In the genomic region with DNA sequence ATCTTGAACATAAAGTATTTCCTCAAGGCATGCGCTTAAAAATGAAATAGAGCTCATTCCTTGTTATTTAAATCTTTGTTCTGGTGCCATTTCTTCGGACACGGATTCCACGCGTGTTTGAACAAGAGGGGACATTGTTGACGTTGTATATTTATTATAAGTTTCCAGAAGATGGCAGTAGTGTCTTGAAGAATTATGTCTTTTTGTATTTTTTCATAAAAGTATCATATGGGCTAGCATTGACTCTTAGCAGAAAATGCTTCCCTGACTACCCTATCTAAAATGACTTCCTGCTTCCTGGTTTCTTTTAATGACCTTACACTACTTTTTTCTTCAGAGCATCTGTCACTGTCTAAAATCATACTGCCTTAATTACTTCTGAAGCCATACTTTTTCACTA, we compare ENCODE assay signal across 1 cellular context.
TF ChIP-seq lines count a peak whose summit lies in the region.

No MANE protein-coding gene starts in this region.

TF ChIP-seq in GM23338, 12 proteins besides CTCF, POLR2A, EP300 and RAD21 (continued from another document):
- TF ChIP-seq NANOG (IDR thresholded peaks at IDR 0.05; ENCODE audit: borderline replicate concordance): no peak
TF ChIP-seq in GM23338: peak in this region for 0.
